18 cellular contexts compared by ENCODE assay signal in the genomic region with DNA sequence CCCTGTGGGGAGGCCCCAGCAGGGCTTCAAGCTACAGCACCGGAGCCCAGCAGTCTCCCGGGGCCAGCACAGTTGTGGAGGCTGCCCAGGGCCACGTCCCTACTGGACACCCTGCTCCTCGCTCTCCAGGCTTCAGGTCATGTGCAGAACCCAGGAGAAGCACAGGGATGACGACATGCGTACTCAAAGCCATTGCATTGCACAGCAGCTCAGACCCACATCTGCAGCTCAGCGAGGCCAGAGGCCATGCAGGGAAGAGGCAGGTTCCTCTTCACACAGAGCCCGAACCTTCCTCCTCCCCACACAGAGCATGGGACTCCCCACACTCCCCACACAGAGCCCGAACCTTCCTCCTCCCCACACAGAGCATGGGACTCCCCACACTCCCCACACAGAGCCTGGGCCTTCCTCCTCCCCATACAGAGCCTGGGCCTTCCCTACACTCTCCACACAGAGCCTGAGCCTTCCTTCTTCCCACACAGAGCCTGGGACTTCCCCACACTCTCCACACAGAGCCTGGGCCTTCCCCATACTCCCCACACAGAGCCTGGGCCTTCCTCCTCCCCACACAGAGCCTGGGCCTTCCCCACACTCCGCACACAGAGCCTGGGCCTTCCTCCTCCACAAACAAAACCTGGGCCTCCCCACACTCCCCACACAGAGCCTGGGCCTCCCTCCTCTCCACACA. TPM values are rescaled to one million over a fixed set of nuclear protein-coding genes. Genes with fewer than 3 reads are reported as not detected.
DNase-seq lines count a peak whose midpoint lies in the region; ATAC-seq and TF ChIP-seq lines count a peak whose summit lies in the region.
"Had no signal": no experiment of that assay in that cellular context is flagged by ENCODE, and none has a peak within 500 bp of the region (broad histone marks: within the 10 kb centered on the region; RNA-seq: fewer than 3 reads in every experiment).

No MANE protein-coding gene starts in this region.

- no peak overlapping the region for H3K4me3 ChIP-seq in GM23338
- H3K4me3 ChIP-seq: breast epithelium, psoas muscle, tibial nerve had no signal

- no peaks in the 10 kb centered on the region for H4K20me1 ChIP-seq in GM23338 (replicated peaks; ENCODE audit: insufficient read depth)
- H4K20me1 ChIP-seq in H9 (ENCODE audit: control insufficient read depth, insufficient read depth, insufficient read length) = no peaks in the 10 kb centered on the region

- H3K27ac Mint-ChIP-seq in activated naive CD4-positive, alpha-beta T cell treated with anti-CD3 and anti-CD28 coated beads, Interleukin-2, amount 10 ng/mL, durations not matched to agents 7 days and 5 days = no peak overlapping the region
- H3K27ac Mint-ChIP-seq in GM23338 (peak overlapping the region; percentile 67; the same call in 1 of the 2 replicates), H9 (peak overlapping the region in 1 of 3 experiments; percentile 86; a peak in 1 of 7 replicates)
- H3K27ac Mint-ChIP-seq in activated T-helper 2 cell treated with anti-CD3 and anti-CD28 coated beads, Interferon-gamma antibody, Interleukin-2, Interleukin-4, amounts not matched to agents 10 μg/mL and 5 μg/mL and 100 μg/mL, durations not matched to agents 14 hours and 24 hours and 36 hours = peak overlapping the region; percentile 39
- H3K27ac Mint-ChIP-seq: T-cell had no signal

- no peak for ATAC-seq in GM23338
- ATAC-seq: psoas muscle, T-cell had no signal

- H3K4me3 Mint-ChIP-seq in activated naive CD4-positive, alpha-beta T cell treated with anti-CD3 and anti-CD28 coated beads, Interleukin-2, amount 10 ng/mL, durations not matched to agents 7 days and 5 days = no peak overlapping the region
- H3K4me3 Mint-ChIP-seq in GM23338 (no peak overlapping the region), H9 (no peak overlapping the region)
- H3K4me3 Mint-ChIP-seq in activated T-helper 2 cell treated with anti-CD3 and anti-CD28 coated beads, Interferon-gamma antibody, Interleukin-2, Interleukin-4, amounts not matched to agents 10 μg/mL and 5 μg/mL and 100 μg/mL, durations not matched to agents 14 hours and 24 hours and 36 hours (ENCODE audit: low read depth) = no peak overlapping the region
- H3K4me3 Mint-ChIP-seq: T-cell had no signal

- H3K4ac ChIP-seq in H9 (ENCODE audit: low read depth, low read length) = no peak overlapping the region

- no peaks in the 10 kb centered on the region for H3K4me1 Mint-ChIP-seq in activated naive CD4-positive, alpha-beta T cell treated with anti-CD3 and anti-CD28 coated beads, Interleukin-2, amount 10 ng/mL, durations not matched to agents 7 days and 5 days
- H3K4me1 Mint-ChIP-seq in GM23338 = no peaks in the 10 kb centered on the region
- no peaks in the 10 kb centered on the region for H3K4me1 Mint-ChIP-seq in activated T-helper 2 cell treated with anti-CD3 and anti-CD28 coated beads, Interferon-gamma antibody, Interleukin-2, Interleukin-4, amounts not matched to agents 10 μg/mL and 5 μg/mL and 100 μg/mL, durations not matched to agents 14 hours and 24 hours and 36 hours (ENCODE audit: low read depth)
- H3K4me1 Mint-ChIP-seq in H9 = peaks cover 3 to 5% of the 10 kb centered on the region in 2 experiments; a peak in 1 of 4 replicates

- H3T11ph ChIP-seq in H9 (ENCODE audit: low read length) = no peak overlapping the region

- no peak overlapping the region for H3K23ac ChIP-seq in H9 (ENCODE audit: insufficient read length, low read depth, low read length)

- H3K27me3 ChIP-seq in GM23338 (ENCODE audit: insufficient read depth) = no peaks in the 10 kb centered on the region
- H3K27me3 ChIP-seq in H9 (ENCODE audit: insufficient read depth, low read length) = no peaks in the 10 kb centered on the region
- H3K27me3 ChIP-seq: breast epithelium, tibial nerve had no signal

- no peak overlapping the region for H2BK15ac ChIP-seq in H9 (ENCODE audit: low read depth, low read length)

- no peak overlapping the region for H3K56ac ChIP-seq in H9 (ENCODE audit: insufficient read length, low read depth, low read length)

- no peaks in the 10 kb centered on the region for H3K9me3 Mint-ChIP-seq in activated naive CD4-positive, alpha-beta T cell treated with anti-CD3 and anti-CD28 coated beads, Interleukin-2, amount 10 ng/mL, durations not matched to agents 7 days and 5 days
- no peaks in the 10 kb centered on the region for H3K9me3 Mint-ChIP-seq in GM23338
- H3K9me3 Mint-ChIP-seq in activated T-helper 2 cell treated with anti-CD3 and anti-CD28 coated beads, Interferon-gamma antibody, Interleukin-2, Interleukin-4, amounts not matched to agents 10 μg/mL and 5 μg/mL and 100 μg/mL, durations not matched to agents 14 hours and 24 hours and 36 hours = peaks cover 4% of the 10 kb centered on the region
- H3K9me3 Mint-ChIP-seq in H9 = no peaks in the 10 kb centered on the region
- H3K9me3 Mint-ChIP-seq: T-cell had no signal

- TF ChIP-seq CTCF in GM23338 (conservative IDR thresholded peaks at IDR 0.05; ENCODE audit: low read depth in 2 of 2) (no peak), H9 (conservative IDR thresholded peaks at IDR 0.05) (no peak)

- H3K27ac ChIP-seq in GM23338 (ENCODE audit: low read depth) (no peak overlapping the region), H9 (ENCODE audit: insufficient read length, low read depth, low read length) (no peak overlapping the region)
- H3K27ac ChIP-seq: breast epithelium, psoas muscle, tibial nerve had no signal

- H3K36me3 Mint-ChIP-seq in activated naive CD4-positive, alpha-beta T cell treated with anti-CD3 and anti-CD28 coated beads, Interleukin-2, amount 10 ng/mL, durations not matched to agents 7 days and 5 days = no peaks in the 10 kb centered on the region
- H3K36me3 Mint-ChIP-seq in GM23338 (ENCODE audit: low read depth) = no peaks in the 10 kb centered on the region; the same call in 2 of the 3 replicates
- no peaks in the 10 kb centered on the region for H3K36me3 Mint-ChIP-seq in activated T-helper 2 cell treated with anti-CD3 and anti-CD28 coated beads, Interferon-gamma antibody, Interleukin-2, Interleukin-4, amounts not matched to agents 10 μg/mL and 5 μg/mL and 100 μg/mL, durations not matched to agents 14 hours and 24 hours and 36 hours (ENCODE audit: low read depth)
- H3K36me3 Mint-ChIP-seq in H9 (ENCODE audit: insufficient read depth in 1 of 3, low read depth in 3 of 3) = 0 out of 7 replicates have a peak, but pooled peaks cover 0 to 2% (median 0%) of the 10 kb centered on the region in 3 experiments
- H3K36me3 Mint-ChIP-seq: T-cell had no signal

- H3K23me2 ChIP-seq in H9 (ENCODE audit: insufficient read length, low read depth, low read length, poor library complexity, severe bottlenecking) = no peaks in the 10 kb centered on the region

- no peak overlapping the region for H3K4me2 ChIP-seq in GM23338
- no peak overlapping the region for H3K4me2 ChIP-seq in H9 (ENCODE audit: insufficient read depth, insufficient read length, low read length)

- no peaks in the 10 kb centered on the region for H3K9me2 ChIP-seq in GM23338 (ENCODE audit: insufficient read depth)

- H3K79me2 ChIP-seq in GM23338 (replicated peaks; ENCODE audit: insufficient read depth) (no peaks in the 10 kb centered on the region), H9 (ENCODE audit: insufficient read depth, low read length) (no peaks in the 10 kb centered on the region)

- intact Hi-C loops in activated T-helper 2 cell treated with anti-CD3 and anti-CD28 coated beads, Interferon-gamma antibody, Interleukin-2, Interleukin-4, amounts not matched to agents 10 μg/mL and 5 μg/mL and 100 μg/mL, durations not matched to agents 14 hours and 24 hours and 36 hours (cut with micrococcal nuclease) = no loop called here

- H2AFZ ChIP-seq in GM23338 (no peak overlapping the region), H9 (ENCODE audit: low read length) (no peak overlapping the region)

- H3K36me3 ChIP-seq in GM23338 (ENCODE audit: insufficient read depth) = no peaks in the 10 kb centered on the region
- H3K36me3 ChIP-seq: breast epithelium, tibial nerve had no signal

- no peaks in the 10 kb centered on the region for H3K79me1 ChIP-seq in H9 (ENCODE audit: insufficient read depth, low read depth, low read length, poor library complexity, severe bottlenecking)

- H3K4me1 ChIP-seq in GM23338 (ENCODE audit: insufficient read depth) (no peaks in the 10 kb centered on the region), H9 (ENCODE audit: insufficient read depth, low read length) (no peaks in the 10 kb centered on the region)
- H3K4me1 ChIP-seq: breast epithelium, psoas muscle, tibial nerve had no signal

- no peak overlapping the region for H4K5ac ChIP-seq in H9 (ENCODE audit: insufficient read length, low read depth, low read length)

- no peak overlapping the region for H2BK12ac ChIP-seq in H9 (ENCODE audit: insufficient read length, low read depth, low read length)

- H2BK120ac ChIP-seq in H9 (ENCODE audit: low read depth, low read length, poor library complexity, severe bottlenecking) = no peak overlapping the region

- no peak overlapping the region for H3K9ac ChIP-seq in H9 (ENCODE audit: extremely low read depth, insufficient read length, low read length)

- no peak overlapping the region for H3K18ac ChIP-seq in H9 (ENCODE audit: insufficient read length, low read depth, low read length)

- no CpG with 5 or more reads among the region's 10 CpGs for WGBS in H9 (ENCODE audit: extremely low coverage, insufficient read length, low lambda C conversion rate)

- no peaks in the 10 kb centered on the region for H3K9me3 ChIP-seq in H9 (ENCODE audit: control insufficient read depth, low read depth, low read length)
- H3K9me3 ChIP-seq: breast epithelium, psoas muscle, tibial nerve had no signal

- no peak overlapping the region for H2BK20ac ChIP-seq in H9 (ENCODE audit: low read depth, low read length, poor library complexity, severe bottlenecking)

- CTCF ChIA-PET in activated naive CD4-positive, alpha-beta T cell treated with anti-CD3 and anti-CD28 coated beads, Interleukin-2, amount 10 ng/mL, durations not matched to agents 7 days and 5 days (lab: Charles Lee) = no interaction called here

- H4K91ac ChIP-seq in H9 (ENCODE audit: insufficient read length, low read depth, low read length) = no peak overlapping the region

- H3K14ac ChIP-seq in H9 (ENCODE audit: insufficient read depth, low read length) = no peak overlapping the region

- DNase-seq in activated naive CD4-positive, alpha-beta T cell treated with anti-CD3 and anti-CD28 coated beads, Interleukin-2, amount 10 ng/mL, durations not matched to agents 7 days and 5 days = peak; percentile 9
- DNase-seq in activated naive CD4-positive, alpha-beta T cell treated with anti-CD3 and anti-CD28 coated beads, Interleukin-2, amount 50 U/mL, for 16 hours = no peak
- DNase-seq in GM23338 (ENCODE audit: low spot score) = no peak
- DNase-seq in activated T-helper 2 cell treated with anti-CD3 and anti-CD28 coated beads, Interferon-gamma antibody, Interleukin-2, Interleukin-4, amounts not matched to agents 10 μg/mL and 5 μg/mL and 100 μg/mL, durations not matched to agents 14 hours and 24 hours and 36 hours (ENCODE audit: low spot score) = no peak
- DNase-seq in stimulated activated CD8-positive, alpha-beta memory T cell treated with anti-CD3 and anti-CD28 coated beads, Interleukin-4, amount 100 ng/mL, for 48 hours = peak; percentile 36
- DNase-seq in NOMO-1 treated with DMSO at 0.1 percent for 48 hours (lab: John Stamatoyannopoulos, UW; ENCODE audit: unreplicated experiment) = no peak
- DNase-seq in H9 = no peak
- no peak for DNase-seq in NCI-H2227 treated with DMSO at 0.1 percent for 48 hours (lab: John Stamatoyannopoulos, UW)
- DNase-seq: activated effector memory CD4-positive, alpha-beta T cell treated with Interleukin-2 at 50 U/mL for 16 hours; effector memory CD4-positive, alpha-beta T cell; NCI-H2029; NCI-H526; T-cell had no signal

- no peak overlapping the region for H4K8ac ChIP-seq in H9 (replicated peaks; ENCODE audit: insufficient read length, low read depth, low read length)

- H3K27me3 Mint-ChIP-seq in activated naive CD4-positive, alpha-beta T cell treated with anti-CD3 and anti-CD28 coated beads, Interleukin-2, amount 10 ng/mL, durations not matched to agents 7 days and 5 days = no peaks in the 10 kb centered on the region
- H3K27me3 Mint-ChIP-seq in GM23338 (ENCODE audit: insufficient read depth, low read depth, poor library complexity) = peaks cover 2% of the 10 kb centered on the region
- no peaks in the 10 kb centered on the region for H3K27me3 Mint-ChIP-seq in activated T-helper 2 cell treated with anti-CD3 and anti-CD28 coated beads, Interferon-gamma antibody, Interleukin-2, Interleukin-4, amounts not matched to agents 10 μg/mL and 5 μg/mL and 100 μg/mL, durations not matched to agents 14 hours and 24 hours and 36 hours (ENCODE audit: low read depth)
- no peaks in the 10 kb centered on the region; the same call in 1 of the 2 replicates for H3K27me3 Mint-ChIP-seq in H9 (ENCODE audit: low read depth)
- H3K27me3 Mint-ChIP-seq: T-cell had no signal

- no peaks in the 10 kb centered on the region for H3F3A ChIP-seq in GM23338 (replicated peaks; ENCODE audit: low read depth)

- H2AK5ac ChIP-seq in H9 (ENCODE audit: insufficient read length, low read length) = no peak overlapping the region

- H2BK5ac ChIP-seq in H9 (ENCODE audit: insufficient read length, low read length) = no peak overlapping the region

RNA-seq across cellular contexts. Expression of gene CFAP46, which starts 12.3 kb away (rescaled TPM):
- total RNA-seq in GM23338 (2014; rRNA removed; shearing (Covaris generic)) = 2.8 and 3.1 TPM in 2 replicates
- polyA plus RNA-seq in GM23338 (2016; fragmentation: Nextera tagmentation; extraction: Ambion mirVana) = 5.1 and 5.4 TPM in 2 replicates
- total RNA-seq in activated T-helper 2 cell treated with anti-CD3 and anti-CD28 coated beads, Interferon-gamma antibody, Interleukin-2, Interleukin-4, amounts not matched to agents 10 μg/mL and 5 μg/mL and 100 μg/mL, durations not matched to agents 14 hours and 24 hours and 36 hours = not detected in 2 replicates
- 2.9 and 3.1 TPM in 2 replicates for total RNA-seq in H9 (2021)
- total RNA-seq: HT-29, myocyte, T-cell had no signal

Comparison
In these comparisons a context has a peak if more than half of its experiments do, and no peak if none do; other contexts are left out.
1. DNase-seq: peak in activated naive CD4-positive, alpha-beta T cell treated with anti-CD3 and anti-CD28 coated beads, Interleukin-2, amount 10 ng/mL, durations not matched to agents 7 days and 5 days (single experiment) and stimulated activated CD8-positive, alpha-beta memory T cell treated with anti-CD3 and anti-CD28 coated beads, Interleukin-4, amount 100 ng/mL, for 48 hours (single experiment); none in activated naive CD4-positive, alpha-beta T cell treated with anti-CD3 and anti-CD28 coated beads, Interleukin-2, amount 50 U/mL, for 16 hours (single experiment), GM23338 (single experiment), activated T-helper 2 cell treated with anti-CD3 and anti-CD28 coated beads, Interferon-gamma antibody, Interleukin-2, Interleukin-4, amounts not matched to agents 10 μg/mL and 5 μg/mL and 100 μg/mL, durations not matched to agents 14 hours and 24 hours and 36 hours (single experiment), NOMO-1 treated with DMSO at 0.1 percent for 48 hours (single experiment), H9 (single experiment) and NCI-H2227 treated with DMSO at 0.1 percent for 48 hours (single experiment).